Comparison of ENCODE assay signal across 1 cellular context in the genomic region with DNA sequence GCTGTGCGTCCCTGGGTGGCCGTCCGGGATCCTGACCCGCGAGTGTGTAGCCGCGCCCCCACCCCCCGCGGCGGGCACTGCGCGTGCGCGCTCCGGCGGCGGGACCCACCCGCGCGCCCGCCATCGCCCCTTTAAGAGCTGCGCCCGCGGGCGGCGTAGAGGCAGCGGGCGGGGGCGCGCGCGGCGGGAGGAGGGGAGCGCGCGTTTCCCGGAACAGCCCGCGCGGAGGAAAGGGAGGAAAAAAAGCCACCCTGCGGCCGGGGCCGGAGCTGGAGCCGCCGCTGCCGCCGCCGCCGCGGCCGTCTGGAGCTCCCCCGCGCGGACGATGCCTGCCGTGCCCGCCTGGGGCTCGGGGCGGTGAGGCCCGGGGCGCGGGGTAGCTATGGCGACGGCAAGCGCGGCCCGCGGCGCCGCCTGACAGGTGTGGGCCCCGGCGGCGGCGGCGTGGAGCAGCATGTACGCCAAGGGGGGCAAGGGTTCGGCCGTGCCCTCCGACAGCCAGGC.
TF ChIP-seq lines count a peak whose summit lies in the region.

A gene (plus strand): TSS at position 204 of the 504 bp plus-strand sequence. CDS start 251 bp downstream, at position 455.

TF ChIP-seq in K562, 482 proteins besides CTCF, POLR2A, EP300 and RAD21 (continued from another document and continues in another):
- TF ChIP-seq, protein P1, sequence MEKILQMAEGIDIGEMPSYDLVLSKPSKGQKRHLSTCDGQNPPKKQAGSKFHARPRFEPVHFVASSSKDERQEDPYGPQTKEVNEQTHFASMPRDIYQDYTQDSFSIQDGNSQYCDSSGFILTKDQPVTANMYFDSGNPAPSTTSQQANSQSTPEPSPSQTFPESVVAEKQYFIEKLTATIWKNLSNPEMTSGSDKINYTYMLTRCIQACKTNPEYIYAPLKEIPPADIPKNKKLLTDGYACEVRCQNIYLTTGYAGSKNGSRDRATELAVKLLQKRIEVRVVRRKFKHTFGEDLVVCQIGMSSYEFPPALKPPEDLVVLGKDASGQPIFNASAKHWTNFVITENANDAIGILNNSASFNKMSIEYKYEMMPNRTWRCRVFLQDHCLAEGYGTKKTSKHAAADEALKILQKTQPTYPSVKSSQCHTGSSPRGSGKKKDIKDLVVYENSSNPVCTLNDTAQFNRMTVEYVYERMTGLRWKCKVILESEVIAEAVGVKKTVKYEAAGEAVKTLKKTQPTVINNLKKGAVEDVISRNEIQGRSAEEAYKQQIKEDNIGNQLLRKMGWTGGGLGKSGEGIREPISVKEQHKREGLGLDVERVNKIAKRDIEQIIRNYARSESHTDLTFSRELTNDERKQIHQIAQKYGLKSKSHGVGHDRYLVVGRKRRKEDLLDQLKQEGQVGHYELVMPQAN (IDR thresholded peaks at IDR 0.05; ENCODE audit: borderline replicate concordance): no peak
- TF ChIP-seq SRSF1 (IDR thresholded peaks at IDR 0.05; ENCODE audit: low read depth, low read length): no peak
- TF ChIP-seq MAFK (IDR thresholded peaks at IDR 0.05; ENCODE audit: low read length): no peak
- TF ChIP-seq ZNF707 (CRISPR knock-in tag; conservative IDR thresholded peaks at IDR 0.05): no peak
- no peak for TF ChIP-seq SMAD3 (CRISPR knock-in tag; conservative IDR thresholded peaks at IDR 0.05)
- TF ChIP-seq KLF10 (CRISPR knock-in tag; IDR thresholded peaks at IDR 0.05): no peak
- TF ChIP-seq MYC (IDR thresholded peaks at IDR 0.05; ENCODE audit: low read depth, low read length): peak; percentile 46
- TF ChIP-seq MYC (CRISPR knock-in tag; IDR thresholded peaks at IDR 0.05; ENCODE audit: borderline replicate concordance, low read depth): no peak
- TF ChIP-seq, protein P2, sequence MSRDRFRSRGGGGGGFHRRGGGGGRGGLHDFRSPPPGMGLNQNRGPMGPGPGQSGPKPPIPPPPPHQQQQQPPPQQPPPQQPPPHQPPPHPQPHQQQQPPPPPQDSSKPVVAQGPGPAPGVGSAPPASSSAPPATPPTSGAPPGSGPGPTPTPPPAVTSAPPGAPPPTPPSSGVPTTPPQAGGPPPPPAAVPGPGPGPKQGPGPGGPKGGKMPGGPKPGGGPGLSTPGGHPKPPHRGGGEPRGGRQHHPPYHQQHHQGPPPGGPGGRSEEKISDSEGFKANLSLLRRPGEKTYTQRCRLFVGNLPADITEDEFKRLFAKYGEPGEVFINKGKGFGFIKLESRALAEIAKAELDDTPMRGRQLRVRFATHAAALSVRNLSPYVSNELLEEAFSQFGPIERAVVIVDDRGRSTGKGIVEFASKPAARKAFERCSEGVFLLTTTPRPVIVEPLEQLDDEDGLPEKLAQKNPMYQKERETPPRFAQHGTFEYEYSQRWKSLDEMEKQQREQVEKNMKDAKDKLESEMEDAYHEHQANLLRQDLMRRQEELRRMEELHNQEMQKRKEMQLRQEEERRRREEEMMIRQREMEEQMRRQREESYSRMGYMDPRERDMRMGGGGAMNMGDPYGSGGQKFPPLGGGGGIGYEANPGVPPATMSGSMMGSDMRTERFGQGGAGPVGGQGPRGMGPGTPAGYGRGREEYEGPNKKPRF (IDR thresholded peaks at IDR 0.05; ENCODE audit: low read depth, low read length): no peak
- no peak for TF ChIP-seq LARP7 (IDR thresholded peaks at IDR 0.05)
- TF ChIP-seq, protein P3, sequence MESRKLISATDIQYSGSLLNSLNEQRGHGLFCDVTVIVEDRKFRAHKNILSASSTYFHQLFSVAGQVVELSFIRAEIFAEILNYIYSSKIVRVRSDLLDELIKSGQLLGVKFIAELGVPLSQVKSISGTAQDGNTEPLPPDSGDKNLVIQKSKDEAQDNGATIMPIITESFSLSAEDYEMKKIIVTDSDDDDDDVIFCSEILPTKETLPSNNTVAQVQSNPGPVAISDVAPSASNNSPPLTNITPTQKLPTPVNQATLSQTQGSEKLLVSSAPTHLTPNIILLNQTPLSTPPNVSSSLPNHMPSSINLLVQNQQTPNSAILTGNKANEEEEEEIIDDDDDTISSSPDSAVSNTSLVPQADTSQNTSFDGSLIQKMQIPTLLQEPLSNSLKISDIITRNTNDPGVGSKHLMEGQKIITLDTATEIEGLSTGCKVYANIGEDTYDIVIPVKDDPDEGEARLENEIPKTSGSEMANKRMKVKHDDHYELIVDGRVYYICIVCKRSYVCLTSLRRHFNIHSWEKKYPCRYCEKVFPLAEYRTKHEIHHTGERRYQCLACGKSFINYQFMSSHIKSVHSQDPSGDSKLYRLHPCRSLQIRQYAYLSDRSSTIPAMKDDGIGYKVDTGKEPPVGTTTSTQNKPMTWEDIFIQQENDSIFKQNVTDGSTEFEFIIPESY (CRISPR knock-in tag; IDR thresholded peaks at IDR 0.05): peak; percentile 87
- TF ChIP-seq ZNF134 (CRISPR knock-in tag; conservative IDR thresholded peaks at IDR 0.05): no peak
- no peak for TF ChIP-seq SP1 (CRISPR knock-in tag; IDR thresholded peaks at IDR 0.05)
- TF ChIP-seq ZNF217 (CRISPR knock-in tag; IDR thresholded peaks at IDR 0.05): no peak
- TF ChIP-seq MTA3 (IDR thresholded peaks at IDR 0.05; ENCODE audit: borderline replicate concordance): no peak
- TF ChIP-seq SNRNP70 (optimal IDR thresholded peaks at IDR 0.05; ENCODE audit: low read depth, low read length): no peak
- TF ChIP-seq, protein P4, sequence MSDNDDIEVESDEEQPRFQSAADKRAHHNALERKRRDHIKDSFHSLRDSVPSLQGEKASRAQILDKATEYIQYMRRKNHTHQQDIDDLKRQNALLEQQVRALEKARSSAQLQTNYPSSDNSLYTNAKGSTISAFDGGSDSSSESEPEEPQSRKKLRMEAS (CRISPR knock-in tag; IDR thresholded peaks at IDR 0.05): peak; percentile 92
- peak; percentile 23; the same call in 1 of the 2 replicates for TF ChIP-seq GTF2E2 (tag; IDR thresholded peaks at IDR 0.05)
- TF ChIP-seq, protein P5, sequence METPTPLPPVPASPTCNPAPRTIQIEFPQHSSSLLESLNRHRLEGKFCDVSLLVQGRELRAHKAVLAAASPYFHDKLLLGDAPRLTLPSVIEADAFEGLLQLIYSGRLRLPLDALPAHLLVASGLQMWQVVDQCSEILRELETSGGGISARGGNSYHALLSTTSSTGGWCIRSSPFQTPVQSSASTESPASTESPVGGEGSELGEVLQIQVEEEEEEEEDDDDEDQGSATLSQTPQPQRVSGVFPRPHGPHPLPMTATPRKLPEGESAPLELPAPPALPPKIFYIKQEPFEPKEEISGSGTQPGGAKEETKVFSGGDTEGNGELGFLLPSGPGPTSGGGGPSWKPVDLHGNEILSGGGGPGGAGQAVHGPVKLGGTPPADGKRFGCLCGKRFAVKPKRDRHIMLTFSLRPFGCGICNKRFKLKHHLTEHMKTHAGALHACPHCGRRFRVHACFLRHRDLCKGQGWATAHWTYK (CRISPR knock-in tag; IDR thresholded peaks at IDR 0.05): no peak
- no peak for TF ChIP-seq BACH1 (tag; IDR thresholded peaks at IDR 0.05)
- TF ChIP-seq, protein P6, sequence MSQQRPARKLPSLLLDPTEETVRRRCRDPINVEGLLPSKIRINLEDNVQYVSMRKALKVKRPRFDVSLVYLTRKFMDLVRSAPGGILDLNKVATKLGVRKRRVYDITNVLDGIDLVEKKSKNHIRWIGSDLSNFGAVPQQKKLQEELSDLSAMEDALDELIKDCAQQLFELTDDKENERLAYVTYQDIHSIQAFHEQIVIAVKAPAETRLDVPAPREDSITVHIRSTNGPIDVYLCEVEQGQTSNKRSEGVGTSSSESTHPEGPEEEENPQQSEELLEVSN (IDR thresholded peaks at IDR 0.05; ENCODE audit: borderline replicate concordance in 1 of 2, extremely low read depth in 1 of 2, insufficient read depth in 1 of 2, insufficient read length in 1 of 2, low read depth in 1 of 2, low read length in 1 of 2, poor library complexity in 1 of 2, severe bottlenecking in 1 of 2): peak; percentile 80 to 95
- no peak for TF ChIP-seq ZKSCAN1 (IDR thresholded peaks at IDR 0.05; ENCODE audit: low read depth, low read length)
- no peak for TF ChIP-seq ZFPM2 (CRISPR knock-in tag; IDR thresholded peaks at IDR 0.05)
- TF ChIP-seq HOXB6 (CRISPR knock-in tag; IDR thresholded peaks at IDR 0.05; ENCODE audit: borderline replicate concordance): no peak
- TF ChIP-seq, protein P7, sequence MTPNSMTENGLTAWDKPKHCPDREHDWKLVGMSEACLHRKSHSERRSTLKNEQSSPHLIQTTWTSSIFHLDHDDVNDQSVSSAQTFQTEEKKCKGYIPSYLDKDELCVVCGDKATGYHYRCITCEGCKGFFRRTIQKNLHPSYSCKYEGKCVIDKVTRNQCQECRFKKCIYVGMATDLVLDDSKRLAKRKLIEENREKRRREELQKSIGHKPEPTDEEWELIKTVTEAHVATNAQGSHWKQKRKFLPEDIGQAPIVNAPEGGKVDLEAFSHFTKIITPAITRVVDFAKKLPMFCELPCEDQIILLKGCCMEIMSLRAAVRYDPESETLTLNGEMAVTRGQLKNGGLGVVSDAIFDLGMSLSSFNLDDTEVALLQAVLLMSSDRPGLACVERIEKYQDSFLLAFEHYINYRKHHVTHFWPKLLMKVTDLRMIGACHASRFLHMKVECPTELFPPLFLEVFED (CRISPR knock-in tag; conservative IDR thresholded peaks at IDR 0.05): no peak
- no peak for TF ChIP-seq ZNF12 (CRISPR knock-in tag; IDR thresholded peaks at IDR 0.05)
- TF ChIP-seq, protein P8, sequence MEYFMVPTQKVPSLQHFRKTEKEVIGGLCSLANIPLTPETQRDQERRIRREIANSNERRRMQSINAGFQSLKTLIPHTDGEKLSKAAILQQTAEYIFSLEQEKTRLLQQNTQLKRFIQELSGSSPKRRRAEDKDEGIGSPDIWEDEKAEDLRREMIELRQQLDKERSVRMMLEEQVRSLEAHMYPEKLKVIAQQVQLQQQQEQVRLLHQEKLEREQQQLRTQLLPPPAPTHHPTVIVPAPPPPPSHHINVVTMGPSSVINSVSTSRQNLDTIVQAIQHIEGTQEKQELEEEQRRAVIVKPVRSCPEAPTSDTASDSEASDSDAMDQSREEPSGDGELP (CRISPR knock-in tag; IDR thresholded peaks at IDR 0.05; ENCODE audit: borderline replicate concordance): no peak
- peak; percentile 83 for TF ChIP-seq HMGN3 (IDR thresholded peaks at IDR 0.05; ENCODE audit: borderline replicate concordance, extremely low read depth, insufficient read length, low read depth, low read length)
- TF ChIP-seq, protein P9, sequence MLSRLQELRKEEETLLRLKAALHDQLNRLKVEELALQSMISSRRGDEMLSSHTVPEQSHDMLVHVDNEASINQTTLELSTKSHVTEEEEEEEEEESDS (CRISPR knock-in tag; IDR thresholded peaks at IDR 0.05): no peak
- peak; percentile 5 for TF ChIP-seq PCBP1 (IDR thresholded peaks at IDR 0.05; ENCODE audit: low read depth, low read length, poor library complexity, severe bottlenecking)
- TF ChIP-seq, protein P10, sequence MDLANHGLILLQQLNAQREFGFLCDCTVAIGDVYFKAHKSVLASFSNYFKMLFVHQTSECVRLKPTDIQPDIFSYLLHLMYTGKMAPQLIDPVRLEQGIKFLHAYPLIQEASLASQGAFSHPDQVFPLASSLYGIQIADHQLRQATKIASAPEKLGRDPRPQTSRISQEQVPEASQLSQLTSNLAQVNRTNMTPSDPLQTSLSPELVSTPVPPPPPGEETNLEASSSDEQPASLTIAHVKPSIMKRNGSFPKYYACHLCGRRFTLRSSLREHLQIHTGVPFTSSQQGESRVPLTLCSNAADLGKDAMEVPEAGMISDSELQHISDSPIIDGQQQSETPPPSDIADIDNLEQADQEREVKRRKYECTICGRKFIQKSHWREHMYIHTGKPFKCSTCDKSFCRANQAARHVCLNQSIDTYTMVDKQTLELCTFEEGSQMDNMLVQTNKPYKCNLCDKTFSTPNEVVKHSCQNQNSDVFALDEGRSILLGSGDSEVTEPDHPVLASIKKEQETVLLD (IDR thresholded peaks at IDR 0.05): no peak
- no peak for TF ChIP-seq BRCA1 (IDR thresholded peaks at IDR 0.05)
- TF ChIP-seq BRCA1 (CRISPR knock-in tag; IDR thresholded peaks at IDR 0.05): no peak
- 0 out of 2 replicates have a peak, but pooled peaks have one; percentile 21 for TF ChIP-seq E2F3 (CRISPR knock-in tag; IDR thresholded peaks at IDR 0.05)
- TF ChIP-seq ZNF586 (CRISPR knock-in tag; conservative IDR thresholded peaks at IDR 0.05): no peak
- TF ChIP-seq ZNF764 (CRISPR knock-in tag; IDR thresholded peaks at IDR 0.05; ENCODE audit: low read depth): no peak
- TF ChIP-seq TOE1 (IDR thresholded peaks at IDR 0.05; ENCODE audit: borderline replicate concordance): no peak
- no peak for TF ChIP-seq TOE1 (CRISPR knock-in tag; IDR thresholded peaks at IDR 0.05; ENCODE audit: borderline replicate concordance, low read depth)
- TF ChIP-seq KAT7 (CRISPR knock-in tag; IDR thresholded peaks at IDR 0.05; ENCODE audit: borderline replicate concordance): no peak
- TF ChIP-seq SP2 (IDR thresholded peaks at IDR 0.05; ENCODE audit: extremely low read depth, low read depth, low read length, poor library complexity, severe bottlenecking): no peak
- TF ChIP-seq, protein P11, sequence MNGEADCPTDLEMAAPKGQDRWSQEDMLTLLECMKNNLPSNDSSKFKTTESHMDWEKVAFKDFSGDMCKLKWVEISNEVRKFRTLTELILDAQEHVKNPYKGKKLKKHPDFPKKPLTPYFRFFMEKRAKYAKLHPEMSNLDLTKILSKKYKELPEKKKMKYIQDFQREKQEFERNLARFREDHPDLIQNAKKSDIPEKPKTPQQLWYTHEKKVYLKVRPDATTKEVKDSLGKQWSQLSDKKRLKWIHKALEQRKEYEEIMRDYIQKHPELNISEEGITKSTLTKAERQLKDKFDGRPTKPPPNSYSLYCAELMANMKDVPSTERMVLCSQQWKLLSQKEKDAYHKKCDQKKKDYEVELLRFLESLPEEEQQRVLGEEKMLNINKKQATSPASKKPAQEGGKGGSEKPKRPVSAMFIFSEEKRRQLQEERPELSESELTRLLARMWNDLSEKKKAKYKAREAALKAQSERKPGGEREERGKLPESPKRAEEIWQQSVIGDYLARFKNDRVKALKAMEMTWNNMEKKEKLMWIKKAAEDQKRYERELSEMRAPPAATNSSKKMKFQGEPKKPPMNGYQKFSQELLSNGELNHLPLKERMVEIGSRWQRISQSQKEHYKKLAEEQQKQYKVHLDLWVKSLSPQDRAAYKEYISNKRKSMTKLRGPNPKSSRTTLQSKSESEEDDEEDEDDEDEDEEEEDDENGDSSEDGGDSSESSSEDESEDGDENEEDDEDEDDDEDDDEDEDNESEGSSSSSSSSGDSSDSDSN (IDR thresholded peaks at IDR 0.05; ENCODE audit: borderline replicate concordance in 1 of 2, low read depth in 2 of 2, low read length in 2 of 2): no peak
- TF ChIP-seq KLF6 (CRISPR knock-in tag; IDR thresholded peaks at IDR 0.05; ENCODE audit: borderline replicate concordance): no peak
- no peak for TF ChIP-seq SRF (CRISPR knock-in tag; IDR thresholded peaks at IDR 0.05)
- TF ChIP-seq ZNF224 (CRISPR knock-in tag; IDR thresholded peaks at IDR 0.05): peak; percentile 12; the same call in 1 of the 2 replicates
- no peak for TF ChIP-seq U2AF2 (optimal IDR thresholded peaks at IDR 0.05; ENCODE audit: low read depth, low read length)
- TF ChIP-seq MEF2A (IDR thresholded peaks at IDR 0.05; ENCODE audit: control insufficient read depth, low read depth, low read length): no peak
- TF ChIP-seq ZBTB1 (CRISPR knock-in tag; IDR thresholded peaks at IDR 0.05; ENCODE audit: borderline replicate concordance, low read depth): no peak
- TF ChIP-seq HIVEP1 (CRISPR knock-in tag; IDR thresholded peaks at IDR 0.05): no peak
- no peak for TF ChIP-seq HNRNPK (IDR thresholded peaks at IDR 0.05; ENCODE audit: low read depth, low read length, poor library complexity, severe bottlenecking)
- TF ChIP-seq GTF2F1 (IDR thresholded peaks at IDR 0.05; ENCODE audit: low read depth, low read length): no peak
- TF ChIP-seq NELFE (IDR thresholded peaks at IDR 0.05; ENCODE audit: insufficient read depth, insufficient read length): no peak
